Comparison of ENCODE assay signal across 8 cellular contexts in genomic region chr10:98414932-98415709, GRCh38. TPM values are rescaled to one million over a fixed set of nuclear protein-coding genes. Genes with fewer than 3 reads are reported as not detected.
DNase-seq lines count a peak whose midpoint lies in the region; ATAC-seq and TF ChIP-seq lines count a peak whose summit lies in the region.

Gene PYROXD2, minus strand, starts transcription at chr10:98415182. Its CDS starts 47 bp downstream, at chr10:98415135.

- peak within 1 kb of the TSS in 7 of 8 donors; percentile 61 to 84 (median 64) for H3K27ac ChIP-seq in spleen

- peak; percentile 77 for ATAC-seq in GM21423 (IDR thresholded peaks at IDR 0.05; ENCODE audit: unreplicated experiment)
- ATAC-seq in activated CD4-positive, alpha-beta T cell treated with anti-CD3 and anti-CD28 coated beads for 36 hours: peak; percentile 78

- peak within 1 kb of the TSS; percentile 70 for H3K4me3 Mint-ChIP-seq in activated CD4-positive, alpha-beta T cell treated with anti-CD3 and anti-CD28 coated beads for 36 hours

- no peaks in the 10 kb centered on the region for H3K9me3 Mint-ChIP-seq in activated CD4-positive, alpha-beta T cell treated with anti-CD3 and anti-CD28 coated beads for 36 hours (ENCODE audit: low read depth)

- POLR2A ChIA-PET in activated CD4-positive, alpha-beta T cell treated with anti-CD3 and anti-CD28 coated beads for 36 hours (lab: Charles Lee): no interaction called here

- peaks cover 4% of the 10 kb centered on the region for H3K36me3 Mint-ChIP-seq in activated CD4-positive, alpha-beta T cell treated with anti-CD3 and anti-CD28 coated beads for 36 hours (ENCODE audit: low read depth)

- no peaks in the 10 kb centered on the region for H3K9me3 ChIP-seq in spleen

- TF ChIP-seq CTCF in AG10803 (conservative IDR thresholded peaks at IDR 0.05; ENCODE audit: low read length): no peak
- no peak for TF ChIP-seq CTCF in spleen (IDR thresholded peaks at IDR 0.05 in 8 of 11, conservative IDR thresholded peaks at IDR 0.05 in 3 of 11)

- CTCF ChIA-PET in activated CD4-positive, alpha-beta T cell treated with anti-CD3 and anti-CD28 coated beads for 36 hours (lab: Charles Lee): interaction anchor here (1.3 kb wide), 1 partner anchor 10 kb away, joined by 6 read pairs; no protein-coding TSS in a partner anchor

- H3K4me3 ChIP-seq in AG10803 (ENCODE audit: low read length): peak within 1 kb of the TSS; percentile 89
- peak within 1 kb of the TSS; percentile 25 to 70 (median 38) for H3K4me3 ChIP-seq in spleen

- WGBS in spleen, 5 donors: 30 to 47% (median 37%) methylated on average over 21 to 24 of the region's 24 CpGs

- peaks cover 15% of the 10 kb centered on the region for H3K4me1 Mint-ChIP-seq in activated CD4-positive, alpha-beta T cell treated with anti-CD3 and anti-CD28 coated beads for 36 hours

- H3K4me1 ChIP-seq in spleen: peaks cover 9 to 36% (median 19%) of the 10 kb centered on the region in 6 donors

- no peaks in the 10 kb centered on the region for H3K27me3 ChIP-seq in spleen (replicated peaks in 1 of 7)

- H3K27ac Mint-ChIP-seq in activated CD4-positive, alpha-beta T cell treated with anti-CD3 and anti-CD28 coated beads for 36 hours: peak within 1 kb of the TSS; percentile 78

- intact Hi-C loops in activated CD4-positive, alpha-beta T cell treated with anti-CD3 and anti-CD28 coated beads for 36 hours (cut with DNase I, micrococcal nuclease): no loop called here
- intact Hi-C loops in spleen (cut with DNase I; ENCODE audit: low total_unique reads): no loop called here

- H3K36me3 ChIP-seq in spleen: peaks cover 0 to 51% (median 38%) of the 10 kb centered on the region in 6 donors

- no peak for TF ChIP-seq POLR2A in spleen (IDR thresholded peaks at IDR 0.05)

- DNase-seq in AG10803 (ENCODE audit: low read depth) (peak; percentile 94), NCI-H1436 treated with DMSO at 0.1 percent for 48 hours (lab: John Stamatoyannopoulos, UW) (peak; percentile 24), dermis microvascular lymphatic vessel endothelial cell (ENCODE audit: low read depth in 2 of 2) (peak; percentile 87 to 92), kidney glomerular epithelial cell (lab: John Stamatoyannopoulos, UW) (peak; percentile 90), spleen (peak; percentile 92), NK-92 (lab: John Stamatoyannopoulos, UW; ENCODE audit: unreplicated experiment) (no peak)
- peak; percentile 57 for DNase-seq in activated CD4-positive, alpha-beta T cell treated with anti-CD3 and anti-CD28 coated beads for 36 hours

- H3K27me3 Mint-ChIP-seq in activated CD4-positive, alpha-beta T cell treated with anti-CD3 and anti-CD28 coated beads for 36 hours: no peaks in the 10 kb centered on the region

RNA-seq across cellular contexts. Expression of gene PYROXD2, which starts in this region (rescaled TPM):
- total RNA-seq in activated CD4-positive, alpha-beta T cell treated with anti-CD3 and anti-CD28 coated beads for 36 hours: 1 to 10 TPM; 4.1 to 4.4 TPM
- total RNA-seq in dermis microvascular lymphatic vessel endothelial cell: 2.3 and 3.3 TPM in 2 replicates
- 10 to 100 TPM in 4 of 7 donors, 1 to 10 TPM in 3; 4.7 to 17.5 (median 10.5) TPM for total RNA-seq in spleen
- polyA plus RNA-seq in spleen: 10 to 100 TPM; 10.4 to 26.0 (median 12.6) TPM
